ENCODE assay signal across 1 cellular context in the genomic region with DNA sequence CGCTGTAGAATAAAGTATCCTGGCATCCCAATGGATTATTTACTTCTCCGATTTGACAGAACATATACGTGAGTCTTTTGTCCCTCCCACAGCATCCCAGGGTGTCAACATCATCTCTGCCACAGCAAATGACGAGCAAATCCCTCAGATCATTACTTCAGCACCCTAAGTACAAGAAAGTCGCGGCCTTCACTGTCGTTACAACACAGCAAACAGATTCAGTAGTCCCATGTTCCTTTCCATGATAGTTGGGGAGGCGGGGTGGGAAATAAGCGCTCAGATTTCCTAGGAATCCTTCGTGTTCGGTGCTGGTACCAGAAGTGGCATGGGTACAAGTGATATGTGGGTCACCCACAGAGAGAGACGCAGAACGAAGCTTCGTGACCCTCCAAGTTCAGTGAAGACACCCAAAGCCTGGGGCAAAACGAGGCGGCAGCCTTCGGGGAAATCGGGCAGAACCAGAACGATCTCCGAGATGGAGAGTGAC.
TF ChIP-seq lines count a peak whose summit lies in the region.

No MANE protein-coding gene starts in this region.

TF ChIP-seq in PFSK-1, 5 proteins besides CTCF, POLR2A, EP300 and RAD21 (continued from another document):
- 0 out of 2 replicates have a peak, but pooled peaks have one; percentile 1 for TF ChIP-seq SIN3A (IDR thresholded peaks at IDR 0.05; ENCODE audit: borderline replicate concordance, insufficient read depth, low read length)
